In the genomic region with DNA sequence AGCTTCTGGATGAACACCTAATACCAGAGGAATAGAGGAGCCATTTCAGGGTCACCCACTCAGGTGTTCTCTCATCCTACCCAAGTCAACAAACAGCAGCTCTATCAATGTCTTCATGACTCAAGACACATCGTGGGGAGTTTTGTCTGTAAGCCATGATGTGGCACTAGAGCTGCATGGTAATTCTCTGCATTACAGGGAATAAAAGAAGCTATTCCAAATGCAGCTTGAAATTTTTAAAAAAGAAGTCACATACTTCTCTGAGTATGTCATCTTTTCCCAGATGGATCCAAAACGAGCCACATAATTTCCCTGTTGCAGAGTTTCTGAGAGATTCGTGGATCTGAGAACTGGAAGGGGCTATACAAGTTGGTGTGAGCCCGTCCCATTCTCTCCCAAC, we compare ENCODE assay signal across 1 cellular context.
TF ChIP-seq lines count a peak whose summit lies in the region.

No MANE protein-coding gene starts in this region.

TF ChIP-seq in WTC11, 78 proteins besides CTCF, POLR2A, EP300 and RAD21 (continued from another document):
- no peak for TF ChIP-seq STAT6 (CRISPR knock-in tag; conservative IDR thresholded peaks at IDR 0.05; ENCODE audit: low read depth)
- no peak for TF ChIP-seq TP53 (CRISPR knock-in tag; IDR thresholded peaks at IDR 0.05)
- TF ChIP-seq NFATC4 (CRISPR knock-in tag; IDR thresholded peaks at IDR 0.05) = no peak
- TF ChIP-seq, protein P1, sequence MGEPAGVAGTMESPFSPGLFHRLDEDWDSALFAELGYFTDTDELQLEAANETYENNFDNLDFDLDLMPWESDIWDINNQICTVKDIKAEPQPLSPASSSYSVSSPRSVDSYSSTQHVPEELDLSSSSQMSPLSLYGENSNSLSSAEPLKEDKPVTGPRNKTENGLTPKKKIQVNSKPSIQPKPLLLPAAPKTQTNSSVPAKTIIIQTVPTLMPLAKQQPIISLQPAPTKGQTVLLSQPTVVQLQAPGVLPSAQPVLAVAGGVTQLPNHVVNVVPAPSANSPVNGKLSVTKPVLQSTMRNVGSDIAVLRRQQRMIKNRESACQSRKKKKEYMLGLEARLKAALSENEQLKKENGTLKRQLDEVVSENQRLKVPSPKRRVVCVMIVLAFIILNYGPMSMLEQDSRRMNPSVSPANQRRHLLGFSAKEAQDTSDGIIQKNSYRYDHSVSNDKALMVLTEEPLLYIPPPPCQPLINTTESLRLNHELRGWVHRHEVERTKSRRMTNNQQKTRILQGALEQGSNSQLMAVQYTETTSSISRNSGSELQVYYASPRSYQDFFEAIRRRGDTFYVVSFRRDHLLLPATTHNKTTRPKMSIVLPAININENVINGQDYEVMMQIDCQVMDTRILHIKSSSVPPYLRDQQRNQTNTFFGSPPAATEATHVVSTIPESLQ (CRISPR knock-in tag; IDR thresholded peaks at IDR 0.05) = no peak
